ENCODE assay signal across 1 cellular context in the genomic region with DNA sequence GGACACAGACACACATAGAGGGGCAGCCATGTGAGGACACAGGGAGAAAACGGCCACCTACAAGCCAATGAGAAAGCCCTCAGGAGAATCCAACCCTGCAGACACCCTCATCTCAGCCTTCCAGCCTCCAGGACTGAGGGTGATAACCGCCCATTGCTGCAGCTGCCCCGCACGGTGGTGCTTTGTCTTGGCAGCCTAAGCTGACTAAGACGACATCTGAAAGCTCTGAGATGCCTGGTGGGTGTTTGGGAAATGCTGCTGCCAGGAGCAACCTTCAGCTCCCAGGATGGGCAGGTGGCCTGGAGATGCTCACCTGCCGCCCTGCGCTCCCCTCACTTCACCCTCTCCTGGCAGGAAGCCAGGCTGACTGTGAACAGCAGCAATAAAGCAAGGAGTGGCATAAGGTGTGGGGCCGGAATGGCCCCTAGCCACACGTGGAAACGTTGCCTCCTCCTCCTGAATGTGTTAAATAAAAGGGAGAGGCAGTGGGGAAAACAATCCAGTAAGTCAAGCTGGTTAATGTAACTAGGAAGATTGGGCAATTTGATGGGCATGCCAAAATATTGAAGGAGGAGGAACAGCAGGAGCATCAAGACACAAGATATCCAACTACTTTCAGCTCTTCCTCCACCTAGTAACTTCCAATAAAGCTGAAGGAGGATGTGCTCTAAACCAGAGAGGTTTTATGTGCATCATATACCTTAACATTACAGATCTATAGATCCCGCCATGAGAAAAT.
TF ChIP-seq lines count a peak whose summit lies in the region.

No MANE protein-coding gene starts in this region.

TF ChIP-seq in IMR-90, 13 proteins besides CTCF, POLR2A, EP300 and RAD21 (continued from another document):
- no peak for TF ChIP-seq RCOR1 (IDR thresholded peaks at IDR 0.05; ENCODE audit: insufficient replicate concordance, low read length)
TF ChIP-seq in IMR-90: peak in this region for 1.
